In the genomic region with DNA sequence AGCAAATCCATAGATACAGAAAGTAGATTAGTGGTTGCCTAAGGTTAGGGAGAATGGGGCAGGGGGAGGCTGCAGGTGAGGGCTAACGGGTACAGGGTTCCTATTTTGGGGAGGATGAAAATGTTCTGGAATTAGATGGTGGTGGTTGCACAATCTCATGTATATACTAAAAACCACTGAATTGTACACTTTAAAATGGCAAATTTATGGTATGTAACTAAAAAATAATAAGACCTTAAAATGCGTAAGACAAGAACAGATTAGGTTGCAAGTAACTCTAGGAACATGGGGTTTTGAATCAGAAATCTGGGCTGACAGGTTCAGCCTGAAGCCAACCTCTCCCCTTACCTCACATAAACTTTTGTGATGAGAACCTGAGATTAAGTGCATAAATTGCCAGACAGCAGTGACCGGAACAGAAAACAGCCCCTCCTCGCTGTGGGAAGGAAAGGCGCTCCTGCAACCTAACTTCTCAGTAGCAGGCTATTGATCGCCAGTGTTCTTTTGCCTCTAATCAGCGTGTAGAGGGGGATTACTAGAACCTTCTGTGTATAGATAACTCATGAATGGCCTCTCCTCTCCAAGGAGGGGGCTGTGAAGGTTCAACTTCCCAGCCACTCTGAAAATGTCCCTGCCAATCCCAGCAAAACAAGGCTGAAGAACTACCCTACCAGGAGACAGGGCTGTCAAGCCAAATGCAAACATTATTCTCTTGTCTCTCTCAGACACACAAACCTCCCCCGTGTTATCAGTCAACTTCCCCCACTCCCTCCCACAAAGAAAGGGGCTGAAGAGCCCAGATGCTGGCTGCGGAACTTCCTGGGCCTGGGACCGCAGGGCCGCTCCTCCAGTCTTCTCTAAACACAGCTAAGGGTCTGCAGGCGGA, we compare ENCODE assay signal across 8 cellular contexts. TPM values are rescaled to one million over a fixed set of nuclear protein-coding genes. Genes with fewer than 3 reads are reported as not detected.
DNase-seq lines count a peak whose midpoint lies in the region; ATAC-seq, FAIRE-seq and TF ChIP-seq lines count a peak whose summit lies in the region.

No MANE protein-coding gene starts in this region.

- H3K9me3 ChIP-seq in GM12878 (replicated peaks; ENCODE audit: control insufficient read depth, insufficient read depth, low read length) (no peaks in the 10 kb centered on the region; the same call in 2 of the 3 replicates), mesodermal cell (ENCODE audit: control insufficient read depth, low read length) (no peaks in the 10 kb centered on the region)

- peak; percentile 0 for ATAC-seq in GM12878
- no peak for ATAC-seq in GM19452 (IDR thresholded peaks at IDR 0.05; ENCODE audit: unreplicated experiment)

- H3K36me3 ChIP-seq in GM12878 (ENCODE audit: control insufficient read depth in 2 of 2, insufficient read depth in 2 of 2, low read length in 1 of 2) (no peaks in the 10 kb centered on the region), mesodermal cell (ENCODE audit: control insufficient read depth, insufficient read depth, low read length) (peaks cover 48% of the 10 kb centered on the region)

- TF ChIP-seq POLR2A in GM12878 (IDR thresholded peaks at IDR 0.05; ENCODE audit: low read depth, low read length): no peak

- H3K4me1 ChIP-seq in GM12878 (ENCODE audit: control insufficient read depth, insufficient read depth, low read length): peaks cover 50% of the 10 kb centered on the region
- H3K4me1 ChIP-seq in mesodermal cell (ENCODE audit: control insufficient read depth, insufficient read depth, low read length, poor library complexity, severe bottlenecking): peaks cover 36% of the 10 kb centered on the region

- H2AFZ ChIP-seq in GM12878 (ENCODE audit: control insufficient read depth, low read depth, low read length): no peak overlapping the region

- CTCF ChIA-PET in AG04449 (lab: Yijun Ruan, JAX) (interaction anchor here (1.0 kb wide), 1 partner anchor 8 kb away, joined by 3 read pairs; no protein-coding TSS in a partner anchor), GM12878 (lab: Yijun Ruan, JAX) (interaction anchor here (0.9 kb wide), 1 partner anchor 191 kb away, joined by 3 read pairs; no protein-coding TSS in a partner anchor)

- peak overlapping the region; percentile 88 for H3K9ac ChIP-seq in GM12878 (ENCODE audit: control insufficient read depth, insufficient read depth, low read length)

- TF ChIP-seq EP300 in GM12878 (IDR thresholded peaks at IDR 0.05; ENCODE audit: borderline replicate concordance in 1 of 2, control insufficient read depth in 1 of 2, low read depth in 2 of 2, low read length in 2 of 2): no peak

- TF ChIP-seq CTCF in AG04449 (IDR thresholded peaks at IDR 0.05; ENCODE audit: insufficient read depth, low read length, missing control alignments) (no peak), GM12878 (IDR thresholded peaks at IDR 0.05 in 2 of 3, conservative IDR thresholded peaks at IDR 0.05 in 1 of 3; ENCODE audit: control insufficient read depth in 2 of 3, extremely low read depth in 1 of 3, insufficient read depth in 1 of 3, low read depth in 3 of 3, low read length in 3 of 3) (no peak)

- peak overlapping the region; percentile 79 for H3K27ac ChIP-seq in GM12878 (ENCODE audit: control insufficient read depth, insufficient read depth)
- peak overlapping the region; percentile 91 for H3K27ac ChIP-seq in mesodermal cell (ENCODE audit: low read depth, low read length, severe bottlenecking)

- RAD21 ChIA-PET in GM12878 (lab: Charles Lee; ENCODE audit: unreplicated experiment): no interaction called here

- intact Hi-C loops in GM12878 (cut with micrococcal nuclease; ENCODE audit: unreplicated experiment): loop anchor here (2.0 kb wide), 3 partner anchors 17 to 223 kb away; a partner anchor contains a TSS

- POLR2A ChIA-PET in AG04449 (lab: Yijun Ruan, JAX) (no interaction called here), GM12878 (lab: Charles Lee) (no interaction called here)

- no peak for TF ChIP-seq RAD21 in GM12878 (IDR thresholded peaks at IDR 0.05; ENCODE audit: insufficient read depth, low read depth, low read length)

- TSS peak; percentile 58 for BruUV-seq in GM12878 (replicated peaks; lab: Mats Ljungman, UMichigan)

- H3K27me3 ChIP-seq in GM12878 (replicated peaks in 1 of 2; ENCODE audit: control insufficient read depth in 2 of 2, insufficient read depth in 2 of 2, low read length in 1 of 2): no peaks in the 10 kb centered on the region

- no peak for FAIRE-seq in GM12878 (lab: Jason Lieb, UNC)

- WGBS in GM12878 (ENCODE audit: insufficient coverage, insufficient replicate concordance, low lambda C conversion rate, missing lambda C conversion rate): 94% methylated on average over 12 of the region's 12 CpGs
- 68 to 79% methylated on average over 7 to 8 of the region's 12 CpGs for WGBS in mesodermal cell (ENCODE audit: insufficient coverage in 2 of 2), 2 experiments

- H4K20me1 ChIP-seq in GM12878 (ENCODE audit: control insufficient read depth, insufficient read depth): no peaks in the 10 kb centered on the region

- in situ Hi-C loops in KBM-7 (cut with MboI; ENCODE audit: low pct_unique_long_range_greater_than_20kb, low sequenced_read_pairs): no loop called here
- in situ Hi-C loops in GM12878 (cut with MboI): no loop called here

- no peak for DNase-seq in AG04449 (ENCODE audit: low read depth, low spot score)
- DNase-seq in KBM-7: peak; percentile 91
- no peak for DNase-seq in GM12878 (ENCODE audit: low read depth, low spot score)
- no peak for DNase-seq in 8988T
- DNase-seq in NCI-H1092 (lab: John Stamatoyannopoulos, UW): no peak
- no peak for DNase-seq in DMS 273 (lab: John Stamatoyannopoulos, UW; ENCODE audit: unreplicated experiment)

- peaks cover 62% of the 10 kb centered on the region for H3K79me2 ChIP-seq in GM12878 (ENCODE audit: control insufficient read depth, insufficient read depth, low read length)

- peak overlapping the region; percentile 99 for H3K4me2 ChIP-seq in GM12878 (ENCODE audit: control insufficient read depth, insufficient read depth)

- H3K4me3 ChIP-seq in AG04449 (ENCODE audit: low read depth, low read length): peak overlapping the region; percentile 90
- peak overlapping the region; percentile 93 for H3K4me3 ChIP-seq in GM12878
- peak overlapping the region; percentile 79 for H3K4me3 ChIP-seq in mesodermal cell (ENCODE audit: extremely low read depth, insufficient read depth, low read length, poor library complexity, severe bottlenecking)

- SMC1A ChIA-PET in GM12878 (lab: Charles Lee; ENCODE audit: uncharacterized antibody, unreplicated experiment): interaction anchor here (0.7 kb wide), 1 partner anchor 29 kb away, joined by 3 read pairs; no protein-coding TSS in a partner anchor

TF ChIP-seq in GM12878, 131 proteins besides CTCF, POLR2A, EP300 and RAD21 (continues in another document):
- TF ChIP-seq RCOR1 (conservative IDR thresholded peaks at IDR 0.05; ENCODE audit: low read depth, low read length) (no peak), SPI1 (IDR thresholded peaks at IDR 0.05; ENCODE audit: borderline replicate concordance, insufficient read depth, low read depth, low read length) (no peak), ATF7 (IDR thresholded peaks at IDR 0.05; ENCODE audit: low read depth) (no peak), RBBP5 (conservative IDR thresholded peaks at IDR 0.05) (no peak)

RNA-seq across cellular contexts. Expression of a gene that starts 1.9 kb away (rescaled TPM):
- total RNA-seq in GM12878 (2013; cell fraction: nucleolus; rRNA removed): 94.7 and 103 TPM in 2 replicates
- total RNA-seq in GM12878 (2014; rRNA removed) (7.1 and 7.2 TPM in 2 replicates), GM12878 (2014; rRNA removed; fragmentation: Illumina TruSeq; extraction: Trizol) (5.6 and 7.3 TPM in 2 replicates), GM12878 (2021) (28.6 and 29.9 TPM in 2 replicates)
- polyA plus RNA-seq in GM12878 (2011; ENCODE audit: low read depth): 5.3 TPM
- polyA plus RNA-seq in GM12878 (2011; rRNA removed) (17.7 and 23.7 TPM in 2 replicates), GM12878 (2014; fragmentation: Illumina TruSeq; extraction: Trizol) (10.6 and 10.8 TPM in 2 replicates), GM12878 (2014; fragmentation: Nextera tagmentation; extraction: Ambion mirVana) (1 to 10 TPM; 1.5 to 1.6 TPM), GM12878 (2014; rRNA removed) (11.8 and 12.4 TPM in 2 replicates), GM12878 (2016; fragmentation: Nextera tagmentation; extraction: Ambion mirVana) (10 to 100 TPM; 12.1 to 12.7 TPM)
- 20.9 and 21.1 TPM in 2 replicates for polyA plus RNA-seq in GM12878 (2011; cell fraction: cytosol; rRNA removed)
- 27.3 and 35.4 TPM in 2 replicates for polyA plus RNA-seq in GM12878 (2011; cell fraction: nucleus; rRNA removed)
- 10.0 and 10.9 TPM in 2 replicates for polyA plus RNA-seq in GM12878 (2012)
- 33.6 and 36.7 TPM in 2 replicates for polyA minus RNA-seq in GM12878 (2011; rRNA and poly(A)+ RNA removed)
- 11.8 and 12.2 TPM in 2 replicates for polyA minus RNA-seq in GM12878 (2011; cell fraction: cytosol; rRNA and poly(A)+ RNA removed)
- polyA minus RNA-seq in GM12878 (2011; cell fraction: nucleus; rRNA and poly(A)+ RNA removed): 15.5 and 33.2 TPM in 2 replicates
- polyA plus RNA-seq in mesodermal cell (2013, experiment 1 of 2): 39.1 TPM
- polyA plus RNA-seq in mesodermal cell (2013, experiment 2 of 2): 31.0 TPM

RNA-seq across cellular contexts. Expression of a gene that starts 24.4 kb away (rescaled TPM):
- not detected in 2 replicates for total RNA-seq in GM12878 (2013; cell fraction: nucleolus; rRNA removed)
- total RNA-seq in GM12878 (2014; rRNA removed) (not detected in 2 replicates), GM12878 (2014; rRNA removed; fragmentation: Illumina TruSeq; extraction: Trizol) (not detected in 2 replicates), GM12878 (2021) (not detected in 2 replicates)
- not detected for polyA plus RNA-seq in GM12878 (2011; ENCODE audit: low read depth)
- polyA plus RNA-seq in GM12878 (2011; rRNA removed) (0.15 TPM in 1 of 2 replicates, not detected in the other), GM12878 (2014; fragmentation: Illumina TruSeq; extraction: Trizol) (not detected in 2 replicates), GM12878 (2014; fragmentation: Nextera tagmentation; extraction: Ambion mirVana) (not detected), GM12878 (2014; rRNA removed) (not detected in 2 replicates), GM12878 (2016; fragmentation: Nextera tagmentation; extraction: Ambion mirVana) (not detected)
- polyA plus RNA-seq in GM12878 (2011; cell fraction: cytosol; rRNA removed): not detected in 2 replicates
- 0.23 and 0.30 TPM in 2 replicates for polyA plus RNA-seq in GM12878 (2011; cell fraction: nucleus; rRNA removed)
- not detected in 2 replicates for polyA plus RNA-seq in GM12878 (2012)
- polyA minus RNA-seq in GM12878 (2011; rRNA and poly(A)+ RNA removed): not detected in 2 replicates
- not detected in 2 replicates for polyA minus RNA-seq in GM12878 (2011; cell fraction: cytosol; rRNA and poly(A)+ RNA removed)
- polyA minus RNA-seq in GM12878 (2011; cell fraction: nucleus; rRNA and poly(A)+ RNA removed): not detected in 2 replicates
- not detected for polyA plus RNA-seq in mesodermal cell (2013, experiment 1 of 2)
- not detected for polyA plus RNA-seq in mesodermal cell (2013, experiment 2 of 2)
